17 cellular contexts compared by ENCODE assay signal in genomic region chr13:44277459-44277858, GRCh38.
"Had no signal": no experiment of that assay in that cellular context is flagged by ENCODE, and none has a peak within 500 bp of the region (broad histone marks: within the 10 kb centered on the region; RNA-seq: fewer than 3 reads in every experiment).

No MANE protein-coding gene starts in this region.

- H3K9me3 Mint-ChIP-seq: neural crest cell had no signal

- H3K27me3 ChIP-seq: upper lobe of right lung had no signal

- H3K9me3 ChIP-seq: upper lobe of right lung had no signal

- FAIRE-seq: endometrium, islet of Langerhans had no signal

- H3K36me3 ChIP-seq: upper lobe of right lung, WERI-Rb-1 had no signal

- H3K4me3 Mint-ChIP-seq: neural crest cell; stimulated activated naive CD8-positive, alpha-beta T cell treated with anti-CD3 and anti-CD28 coated beads, Interleukin-15, amount 100 ng/mL, for 72 hours had no signal

- H3K4me3 ChIP-seq: upper lobe of right lung had no signal

- DNase-seq: activated CD4-positive, alpha-beta T cell treated with anti-CD3 and anti-CD28 coated beads, Interleukin-2, amount 50 U/mL, for 48 hours; activated gamma-delta T cell treated with Interleukin-2 at 50 U/mL for 16 hours; aorta; cortex of kidney; erythroblast; foreskin melanocyte; glutamatergic neuron; hippocampal formation; left colon; midbrain; stimulated activated naive CD8-positive, alpha-beta T cell treated with anti-CD3 and anti-CD28 coated beads, Interleukin-15, amount 100 ng/mL, for 72 hours; T-helper 2 cell; upper lobe of right lung; WERI-Rb-1 had no signal

- H3K27ac Mint-ChIP-seq: stimulated activated naive CD8-positive, alpha-beta T cell treated with anti-CD3 and anti-CD28 coated beads, Interleukin-15, amount 100 ng/mL, for 72 hours had no signal

- ATAC-seq: left colon; stimulated activated naive CD8-positive, alpha-beta T cell treated with anti-CD3 and anti-CD28 coated beads, Interleukin-15, amount 100 ng/mL, for 72 hours; upper lobe of right lung had no signal

- H3K27ac ChIP-seq: upper lobe of right lung, WERI-Rb-1 had no signal

- H3K4me1 Mint-ChIP-seq: neural crest cell had no signal
